ENCODE assay signal across 8 cellular contexts in genomic region chr14:24279301-24280186, GRCh38. TPM values are rescaled to one million over a fixed set of nuclear protein-coding genes. Genes with fewer than 3 reads are reported as not detected.
DNase-seq lines count a peak whose midpoint lies in the region; ATAC-seq and TF ChIP-seq lines count a peak whose summit lies in the region.

No MANE protein-coding gene starts in this region.

- no peaks in the 10 kb centered on the region for H3K36me3 Mint-ChIP-seq in endodermal cell (ENCODE audit: low read depth)

- DNase-seq in NCI-H2227 (lab: John Stamatoyannopoulos, UW; ENCODE audit: unreplicated experiment) (peak; percentile 4), NCI-H2227 treated with DMSO at 0.1 percent for 48 hours (lab: John Stamatoyannopoulos, UW) (no peak), T-helper 22 cell (ENCODE audit: low read depth) (peak; percentile 41), endodermal cell (no peak), GOT3 (lab: John Stamatoyannopoulos, UW) (no peak), aorta (no peak)
- DNase-seq in stimulated activated CD4-positive, alpha-beta T cell treated with anti-CD3 and anti-CD28 coated beads, Interleukin-12 subunit alpha, Interleukin-12 subunit beta, amount 100 ng/mL, for 4 hours: peak; percentile 48

- H3K27ac ChIP-seq in endodermal cell (ENCODE audit: low read depth, low read length): no peak overlapping the region
- H3K27ac ChIP-seq in aorta (ENCODE audit: low read depth in 1 of 2, low read length in 2 of 2): no peak overlapping the region

- 89 to 93% methylated on average over 7 to 11 of the region's 11 CpGs for WGBS in endodermal cell (ENCODE audit: insufficient coverage in 1 of 2, insufficient read length in 1 of 2), 2 experiments
- WGBS in aorta, 2 donors: 71 to 76% methylated on average over 11 of the region's 11 CpGs

- H3K36me3 ChIP-seq in endodermal cell (ENCODE audit: control insufficient read depth, insufficient read depth, low read length) (no peaks in the 10 kb centered on the region), aorta (ENCODE audit: control insufficient read depth in 1 of 2, insufficient read depth in 2 of 2, low read length in 1 of 2) (no peaks in the 10 kb centered on the region)

- intact Hi-C loops in aorta (cut with DNase I): no loop called here

- H3K4me3 ChIP-seq in endodermal cell (ENCODE audit: low read length) (no peak overlapping the region), aorta (ENCODE audit: low read length in 2 of 2) (no peak overlapping the region)

- H3K9ac ChIP-seq in endodermal cell (ENCODE audit: extremely low read depth, low read length, poor library complexity, severe bottlenecking): no peak overlapping the region

- peak; percentile 43 for ATAC-seq in HG03175 (IDR thresholded peaks at IDR 0.05; ENCODE audit: unreplicated experiment)
- ATAC-seq in aorta (ENCODE audit: low FRiP score): no peak

- H3K4me1 Mint-ChIP-seq in endodermal cell: no peaks in the 10 kb centered on the region

- peak; percentile 36 for TF ChIP-seq CTCF in endodermal cell (conservative IDR thresholded peaks at IDR 0.05)

- no peaks in the 10 kb centered on the region for H3K9me3 ChIP-seq in endodermal cell (ENCODE audit: control insufficient read depth, low read length)
- no peaks in the 10 kb centered on the region for H3K9me3 ChIP-seq in aorta (ENCODE audit: control insufficient read depth, low read length)

- H3K4me3 Mint-ChIP-seq in endodermal cell: no peak overlapping the region

- H3K27ac Mint-ChIP-seq in endodermal cell: no peak overlapping the region

- no peaks in the 10 kb centered on the region for H3K27me3 ChIP-seq in endodermal cell (ENCODE audit: control insufficient read depth, insufficient read depth, low read length, poor library complexity, severe bottlenecking)
- no peaks in the 10 kb centered on the region for H3K27me3 ChIP-seq in aorta (ENCODE audit: control insufficient read depth in 1 of 2, insufficient read depth in 2 of 2, low read length in 1 of 2)

- H3K9me3 Mint-ChIP-seq in endodermal cell: no peaks in the 10 kb centered on the region

- H3K27me3 Mint-ChIP-seq in endodermal cell (ENCODE audit: insufficient read depth): no peaks in the 10 kb centered on the region

- H3K4me1 ChIP-seq in endodermal cell (ENCODE audit: control insufficient read depth, insufficient read depth, low read length): no peaks in the 10 kb centered on the region
- no peaks in the 10 kb centered on the region for H3K4me1 ChIP-seq in aorta (ENCODE audit: control insufficient read depth in 1 of 2, insufficient read depth in 2 of 2, low read length in 2 of 2)

RNA-seq across cellular contexts. Expression of gene RABGGTA, which starts 8.1 kb away (rescaled TPM):
- total RNA-seq in endodermal cell (10 to 100 TPM; 20.2 to 20.5 TPM), aorta (10 to 100 TPM; 17.1 to 26.1 TPM)
- polyA plus RNA-seq in endodermal cell (2013, experiment 1 of 2): 27.1 TPM
- 22.2 TPM for polyA plus RNA-seq in endodermal cell (2013, experiment 2 of 2)
- polyA plus RNA-seq in aorta: 10 to 100 TPM; 19.0 to 40.0 TPM

RNA-seq across cellular contexts. Expression of gene TGM1, which starts 16.6 kb away (rescaled TPM):
- total RNA-seq in endodermal cell: 1 to 10 TPM; 1.6 to 3.4 TPM
- polyA plus RNA-seq in endodermal cell (2013, experiment 1 of 2): 3.2 TPM
- polyA plus RNA-seq in endodermal cell (2013, experiment 2 of 2): 4.6 TPM
- 1 to 10 TPM in 1 of 2 donors, under 1 TPM in 1; 0.52 to 5.7 TPM for total RNA-seq in aorta
- polyA plus RNA-seq in aorta: 1 to 10 TPM in 1 of 2 donors, under 1 TPM in 1; 0.88 to 1.3 TPM

RNA-seq across cellular contexts. Expression of gene DHRS1, which starts 20.0 kb away (rescaled TPM):
- 10 to 100 TPM; 21.2 to 22.5 TPM for total RNA-seq in endodermal cell
- polyA plus RNA-seq in endodermal cell (2013, experiment 1 of 2): 21.2 TPM
- polyA plus RNA-seq in endodermal cell (2013, experiment 2 of 2): 19.5 TPM
- total RNA-seq in aorta: 10 to 100 TPM; 21.2 to 27.3 TPM
- polyA plus RNA-seq in aorta: 10 to 100 TPM; 29.6 to 33.2 TPM

RNA-seq across cellular contexts. Expression of gene NOP9, which starts 20.1 kb away (rescaled TPM):
- total RNA-seq in endodermal cell (10 to 100 TPM; 31.1 to 32.0 TPM), aorta (10 to 100 TPM; 17.8 to 19.9 TPM)
- 22.2 TPM for polyA plus RNA-seq in endodermal cell (2013, experiment 1 of 2)
- polyA plus RNA-seq in endodermal cell (2013, experiment 2 of 2): 19.9 TPM
- 10 to 100 TPM in 1 of 2 donors, 1 to 10 TPM in 1; 7.9 to 10.8 TPM for polyA plus RNA-seq in aorta

RNA-seq across cellular contexts. Expression of gene CIDEB, which starts 28.2 kb away (rescaled TPM):
- 1 to 10 TPM in 1 of 2 donors, under 1 TPM in 1; 0.97 to 3.1 TPM for total RNA-seq in endodermal cell
- 0.43 TPM for polyA plus RNA-seq in endodermal cell (2013, experiment 1 of 2)
- 0.50 TPM for polyA plus RNA-seq in endodermal cell (2013, experiment 2 of 2)
- 10 to 100 TPM; 12.2 to 13.9 TPM for total RNA-seq in aorta
- 10 to 100 TPM in 1 of 2 donors, 1 to 10 TPM in 1; 3.3 to 17.2 TPM for polyA plus RNA-seq in aorta

Comparison
In these comparisons a context has a peak if more than half of its experiments do, and no peak if none do; other contexts are left out.
1. DNase-seq: peak in NCI-H2227 (single experiment), T-helper 22 cell (single experiment) and stimulated activated CD4-positive, alpha-beta T cell treated with anti-CD3 and anti-CD28 coated beads, Interleukin-12 subunit alpha, Interleukin-12 subunit beta, amount 100 ng/mL, for 4 hours (single experiment); none in NCI-H2227 treated with DMSO at 0.1 percent for 48 hours (single experiment), endodermal cell (single experiment), GOT3 (single experiment) and aorta (0 of 2).